In genomic region chr9:97982191-97982718, GRCh38 we compare ENCODE assay signal across 8 cellular contexts. TPM values are rescaled to one million over a fixed set of nuclear protein-coding genes. Genes with fewer than 3 reads are reported as not detected.
A peak's percentile ranks its signal among the peaks of the same experiment; 100 is the strongest.
DNase-seq lines count a peak whose midpoint lies in the region; ATAC-seq and TF ChIP-seq lines count a peak whose summit lies in the region.

No MANE protein-coding gene starts in this region.

- peaks cover 5% of the 10 kb centered on the region for H3K9me3 ChIP-seq in WERI-Rb-1 (ENCODE audit: severe bottlenecking)
- no peaks in the 10 kb centered on the region for H3K9me3 ChIP-seq in hepatocyte (ENCODE audit: low read depth)

- H3K27ac ChIP-seq in WERI-Rb-1 (peak overlapping the region; percentile 100), hepatocyte (peak overlapping the region; percentile 90)

- H3K4me3 ChIP-seq in WERI-Rb-1 (ENCODE audit: low read depth, low read length), result peak overlapping the region; percentile 88
- peak overlapping the region; percentile 68 for H3K4me3 ChIP-seq in hepatocyte

- peak overlapping the region; percentile 97 for H2AFZ ChIP-seq in hepatocyte

- H3K79me2 ChIP-seq in hepatocyte, result peaks cover 23% of the 10 kb centered on the region

- H3K36me3 Mint-ChIP-seq in stimulated activated effector memory CD8-positive, alpha-beta T cell treated with anti-CD3 and anti-CD28 coated beads, Interleukin-12 subunit alpha, Interleukin-12 subunit beta, amount 100 ng/mL, for 72 hours, result peaks cover 39% of the 10 kb centered on the region

- H3K9me2 ChIP-seq in hepatocyte (replicated peaks; ENCODE audit: insufficient read depth), result no peaks in the 10 kb centered on the region

- TF ChIP-seq CTCF in WERI-Rb-1 (IDR thresholded peaks at IDR 0.05; ENCODE audit: low read depth, low read length) (no peak), hepatocyte (IDR thresholded peaks at IDR 0.05; ENCODE audit: poor library complexity) (no peak)

- ATAC-seq in stimulated activated effector memory CD8-positive, alpha-beta T cell treated with anti-CD3 and anti-CD28 coated beads, Interleukin-12 subunit alpha, Interleukin-12 subunit beta, amount 100 ng/mL, for 72 hours, result no peak
- no peak for ATAC-seq in HG02642 (IDR thresholded peaks at IDR 0.05; ENCODE audit: poor library complexity, unreplicated experiment)

- H3K36me3 ChIP-seq in WERI-Rb-1 (peaks cover 17% of the 10 kb centered on the region), hepatocyte (replicated peaks; ENCODE audit: insufficient read depth, low read depth) (no peaks in the 10 kb centered on the region)

- H3K4me1 Mint-ChIP-seq in stimulated activated effector memory CD8-positive, alpha-beta T cell treated with anti-CD3 and anti-CD28 coated beads, Interleukin-12 subunit alpha, Interleukin-12 subunit beta, amount 100 ng/mL, for 72 hours, result peaks cover 30% of the 10 kb centered on the region

- H3K4me2 ChIP-seq in hepatocyte, result peak overlapping the region; percentile 98

- H3K4me3 Mint-ChIP-seq in stimulated activated effector memory CD8-positive, alpha-beta T cell treated with anti-CD3 and anti-CD28 coated beads, Interleukin-12 subunit alpha, Interleukin-12 subunit beta, amount 100 ng/mL, for 72 hours, result peak overlapping the region; percentile 73

- H3K9me3 Mint-ChIP-seq in stimulated activated effector memory CD8-positive, alpha-beta T cell treated with anti-CD3 and anti-CD28 coated beads, Interleukin-12 subunit alpha, Interleukin-12 subunit beta, amount 100 ng/mL, for 72 hours, result no peaks in the 10 kb centered on the region

- H4K20me1 ChIP-seq in hepatocyte (ENCODE audit: insufficient read depth, poor library complexity, severe bottlenecking), result peaks cover 6% of the 10 kb centered on the region

- WGBS in hepatocyte (ENCODE audit: low lambda C conversion rate, missing lambda C conversion rate), result 15% methylated on average over 16 of the region's 16 CpGs

- H3K4me1 ChIP-seq in hepatocyte (ENCODE audit: insufficient read depth), result peaks cover 18% of the 10 kb centered on the region

- no peaks in the 10 kb centered on the region for H3K27me3 ChIP-seq in WERI-Rb-1 (ENCODE audit: insufficient read depth, low read depth, severe bottlenecking)
- H3K27me3 ChIP-seq in hepatocyte, result no peaks in the 10 kb centered on the region

- DNase-seq in DMS 273 (lab: John Stamatoyannopoulos, UW; ENCODE audit: unreplicated experiment) (peak; percentile 65), DMS 273 treated with DMSO at 0.1 percent for 48 hours (lab: John Stamatoyannopoulos, UW) (no peak), WERI-Rb-1 (no peak), hepatocyte (ENCODE audit: low spot score) (no peak), NCI-H146 treated with DMSO at 0.1 percent for 48 hours (lab: John Stamatoyannopoulos, UW; ENCODE audit: unreplicated experiment) (no peak), UCSD-AML1 (lab: John Stamatoyannopoulos, UW; ENCODE audit: unreplicated experiment) (no peak)
- no peak for DNase-seq in stimulated activated effector memory CD8-positive, alpha-beta T cell treated with anti-CD3 and anti-CD28 coated beads, Interleukin-12 subunit alpha, Interleukin-12 subunit beta, amount 100 ng/mL, for 72 hours (ENCODE audit: low spot score in 2 of 2)

- H3K27ac Mint-ChIP-seq in stimulated activated effector memory CD8-positive, alpha-beta T cell treated with anti-CD3 and anti-CD28 coated beads, Interleukin-12 subunit alpha, Interleukin-12 subunit beta, amount 100 ng/mL, for 72 hours, result peak overlapping the region; percentile 96

RNA-seq across cellular contexts. Expression of gene ANP32B, which starts 0.9 kb away (rescaled TPM):
- 15.4 and 18.5 TPM in 2 replicates for total RNA-seq in hepatocyte
- polyA plus RNA-seq in hepatocyte, result 64.3 and 75.3 TPM in 2 replicates

RNA-seq across cellular contexts. Expression of gene HEMGN, which starts 44.3 kb away (rescaled TPM):
- total RNA-seq in hepatocyte, result not detected in 2 replicates
- not detected in 2 replicates for polyA plus RNA-seq in hepatocyte

RNA-seq across cellular contexts. Expression of gene TRMO, which starts 60.0 kb away (rescaled TPM):
- total RNA-seq in hepatocyte, result 17.9 and 22.6 TPM in 2 replicates
- 10.3 and 10.8 TPM in 2 replicates for polyA plus RNA-seq in hepatocyte
